In genomic region chr12:26845057-26845666, GRCh38 we compare ENCODE assay signal across 7 cellular contexts. TPM values are rescaled to one million over a fixed set of nuclear protein-coding genes. Genes with fewer than 3 reads are reported as not detected.
A peak's percentile ranks its signal among the peaks of the same experiment; 100 is the strongest.
DNase-seq lines count a peak whose midpoint lies in the region; ATAC-seq and TF ChIP-seq lines count a peak whose summit lies in the region.

No MANE protein-coding gene starts in this region.

- no peak overlapping the region for H3K27ac ChIP-seq in brain microvascular endothelial cell
- H3K27ac ChIP-seq in aorta (ENCODE audit: low read depth in 1 of 2, low read length in 2 of 2), result no peak overlapping the region

- peak; percentile 77 for TF ChIP-seq CTCF in brain microvascular endothelial cell (IDR thresholded peaks at IDR 0.05; ENCODE audit: low read depth, low read length, missing control alignments)

- in situ Hi-C loops in brain microvascular endothelial cell (cut with HindIII; ENCODE audit: low pct_ligation_motif_present, low sequenced_read_pairs), result no loop called here

- no peaks in the 10 kb centered on the region for H3K4me1 ChIP-seq in aorta (ENCODE audit: control insufficient read depth in 1 of 2, insufficient read depth in 2 of 2, low read length in 2 of 2)

- no peaks in the 10 kb centered on the region for H3K36me3 ChIP-seq in brain microvascular endothelial cell (replicated peaks)
- no peaks in the 10 kb centered on the region for H3K36me3 ChIP-seq in aorta (ENCODE audit: control insufficient read depth in 1 of 2, insufficient read depth in 2 of 2, low read length in 1 of 2)

- no peaks in the 10 kb centered on the region for H3K9me3 ChIP-seq in aorta (ENCODE audit: control insufficient read depth, low read length)

- DNase-seq in GM03348 (ENCODE audit: low spot score) (peak; percentile 18), NAMALWA (ENCODE audit: low spot score) (peak; percentile 55), brain microvascular endothelial cell (peak; percentile 58), kidney glomerular epithelial cell (lab: John Stamatoyannopoulos, UW) (peak; percentile 23), aorta (peak; percentile 77 to 86), AG08396 (ENCODE audit: low spot score) (no peak)

- intact Hi-C loops in aorta (cut with DNase I), result no loop called here

- H3K27me3 ChIP-seq in brain microvascular endothelial cell (replicated peaks) (no peaks in the 10 kb centered on the region), aorta (ENCODE audit: control insufficient read depth in 1 of 2, insufficient read depth in 2 of 2, low read length in 1 of 2) (no peaks in the 10 kb centered on the region)

- ATAC-seq in aorta (ENCODE audit: low FRiP score), result peak; percentile 78
- ATAC-seq in HG02840 (IDR thresholded peaks at IDR 0.05; ENCODE audit: low FRiP score, unreplicated experiment), result no peak

- no peak overlapping the region for H3K4me3 ChIP-seq in brain microvascular endothelial cell (ENCODE audit: low read depth, low read length)
- no peak overlapping the region for H3K4me3 ChIP-seq in aorta (ENCODE audit: low read length in 2 of 2)

- WGBS in aorta, 2 donors, result 34 to 37% methylated on average over 11 of the region's 11 CpGs

RNA-seq across cellular contexts. Expression of gene ITPR2, which starts 12.2 kb away (rescaled TPM):
- total RNA-seq in aorta, result 10 to 100 TPM; 40.3 to 84.8 TPM
- polyA plus RNA-seq in aorta, result 1 to 10 TPM; 1.5 to 3.3 TPM
